ENCODE assay signal across 30 cellular contexts in genomic region chr13:28218679-28219078, GRCh38.
"Had no signal": no experiment of that assay in that cellular context is flagged by ENCODE, and none has a peak within 500 bp of the region (broad histone marks: within the 10 kb centered on the region; RNA-seq: fewer than 3 reads in every experiment).

No MANE protein-coding gene starts in this region.

- H3K9me3 ChIP-seq: ascending aorta, breast epithelium, colonic mucosa, gastrocnemius medialis, heart right ventricle had no signal

- H3K27ac Mint-ChIP-seq: activated B cell treated with CpG ODN at 0.5 μM for 24 hours; activated naive CD4-positive, alpha-beta T cell treated with anti-CD3 and anti-CD28 coated beads for 36 hours; activated naive CD4-positive, alpha-beta T cell treated with anti-CD3 and anti-CD28 coated beads, Interleukin-2, amount 50 U/mL, for 72 hours; activated naive CD8-positive, alpha-beta T cell treated with anti-CD3 and anti-CD28 coated beads, Interleukin-2, amount 10 ng/mL, durations not matched to agents 7 days and 5 days; activated T-helper 17 cell treated with anti-CD3 and anti-CD28 coated beads, Interleukin-2, amount 50 U/mL, for 72 hours; brain; T-cell; T-helper 1 cell treated with Interleukin-12 subunit alpha and Interleukin-12 subunit beta and Interleukin-4 antibody, amounts not matched to agents 30 μg/mL and 1 μg/mL, for 36 hours; T-helper 2 cell treated with Interferon-gamma antibody and Interleukin-4, amounts not matched to agents 5 μg/mL and 100 μg/mL, for 36 hours had no signal

- DNase-seq: activated B cell treated with CpG ODN at 0.5 μM for 24 hours; activated CD4-positive, alpha-beta T cell treated with anti-CD3 and anti-CD28 coated beads for 48 hours; activated CD4-positive, alpha-beta T cell treated with anti-CD3 and anti-CD28 coated beads, Interleukin-2, amount 50 U/mL, for 1 hour; activated CD4-positive, alpha-beta T cell treated with anti-CD3 and anti-CD28 coated beads, Interleukin-2, amount 50 U/mL, for 48 hours; activated CD8-positive, alpha-beta memory T cell treated with anti-CD3 and anti-CD28 coated beads for 24 hours; activated CD8-positive, alpha-beta T cell treated with anti-CD3 and anti-CD28 coated beads for 36 hours; activated effector memory CD4-positive, alpha-beta T cell treated with Interleukin-2 at 50 U/mL for 16 hours; activated naive CD4-positive, alpha-beta T cell treated with anti-CD3 and anti-CD28 coated beads for 36 hours; activated naive CD8-positive, alpha-beta T cell treated with anti-CD3 and anti-CD28 coated beads, Interleukin-2, amount 10 ng/mL, durations not matched to agents 7 days and 5 days; activated T-cell treated with anti-CD3 and anti-CD28 coated beads, Interleukin-2, amount 50 U/mL, for 4 hours; central memory CD4-positive, alpha-beta T cell; cerebellar nuclear complex; colonic mucosa; effector CD8-positive, alpha-beta T cell; foreskin fibroblast; gastrocnemius medialis; heart right ventricle; T-cell; T1000; WERI-Rb-1 had no signal

- H3K27ac ChIP-seq: ascending aorta, breast epithelium, cardiac muscle cell, colonic mucosa, gastrocnemius medialis, heart right ventricle, WERI-Rb-1 had no signal

- H3K4me3 ChIP-seq: ascending aorta, breast epithelium, cardiac muscle cell, colonic mucosa, gastrocnemius medialis, heart right ventricle had no signal

- ATAC-seq: activated CD4-positive, CD25-positive, alpha-beta regulatory T cell treated with anti-CD3 and anti-CD28 coated beads, Interleukin-2, amount 50 U/mL, for 24 hours; activated CD8-positive, alpha-beta T cell treated with anti-CD3 and anti-CD28 coated beads for 36 hours; activated naive CD4-positive, alpha-beta T cell treated with anti-CD3 and anti-CD28 coated beads, Interleukin-2, amount 50 U/mL, for 72 hours; activated T-cell treated with anti-CD3 and anti-CD28 coated beads, Interleukin-2, amount 50 U/mL, for 4 hours; activated T-helper 17 cell treated with anti-CD3 and anti-CD28 coated beads, Interleukin-2, amount 50 U/mL, for 72 hours; esophagus mucosa; gastrocnemius medialis; heart right ventricle; T-cell had no signal

- H3K4me1 ChIP-seq: ascending aorta, breast epithelium, colonic mucosa, gastrocnemius medialis, heart right ventricle had no signal

- H3K27me3 ChIP-seq: ascending aorta, breast epithelium, cardiac muscle cell, colonic mucosa, gastrocnemius medialis, heart right ventricle had no signal

- H3K4me3 Mint-ChIP-seq: activated B cell treated with CpG ODN at 0.5 μM for 24 hours; activated CD8-positive, alpha-beta T cell treated with anti-CD3 and anti-CD28 coated beads for 36 hours; activated naive CD4-positive, alpha-beta T cell treated with anti-CD3 and anti-CD28 coated beads for 36 hours; activated naive CD8-positive, alpha-beta T cell treated with anti-CD3 and anti-CD28 coated beads, Interleukin-2, amount 10 ng/mL, durations not matched to agents 7 days and 5 days; activated T-cell treated with anti-CD3 and anti-CD28 coated beads, Interleukin-2, amount 50 U/mL, for 4 hours; activated T-helper 17 cell treated with anti-CD3 and anti-CD28 coated beads, Interleukin-2, amount 50 U/mL, for 72 hours; brain; T-cell; T-helper 1 cell treated with Interleukin-12 subunit alpha and Interleukin-12 subunit beta and Interleukin-4 antibody, amounts not matched to agents 30 μg/mL and 1 μg/mL, for 36 hours; T-helper 2 cell treated with Interferon-gamma antibody and Interleukin-4, amounts not matched to agents 5 μg/mL and 100 μg/mL, for 36 hours had no signal

- H3K36me3 ChIP-seq: ascending aorta, colonic mucosa, gastrocnemius medialis had no signal

- H3K9me3 Mint-ChIP-seq: activated B cell treated with CpG ODN at 0.5 μM for 24 hours; activated CD8-positive, alpha-beta T cell treated with anti-CD3 and anti-CD28 coated beads for 36 hours; activated naive CD4-positive, alpha-beta T cell treated with anti-CD3 and anti-CD28 coated beads for 36 hours; activated naive CD4-positive, alpha-beta T cell treated with anti-CD3 and anti-CD28 coated beads, Interleukin-2, amount 50 U/mL, for 72 hours; activated naive CD8-positive, alpha-beta T cell treated with anti-CD3 and anti-CD28 coated beads, Interleukin-2, amount 10 ng/mL, durations not matched to agents 7 days and 5 days; activated T-cell treated with anti-CD3 and anti-CD28 coated beads, Interleukin-2, amount 50 U/mL, for 4 hours; activated T-helper 17 cell treated with anti-CD3 and anti-CD28 coated beads, Interleukin-2, amount 50 U/mL, for 72 hours; brain; T-cell; T-helper 1 cell treated with Interleukin-12 subunit alpha and Interleukin-12 subunit beta and Interleukin-4 antibody, amounts not matched to agents 30 μg/mL and 1 μg/mL, for 36 hours; T-helper 2 cell treated with Interferon-gamma antibody and Interleukin-4, amounts not matched to agents 5 μg/mL and 100 μg/mL, for 36 hours had no signal

- H3K4me1 Mint-ChIP-seq: activated T-helper 17 cell treated with anti-CD3 and anti-CD28 coated beads, Interleukin-2, amount 50 U/mL, for 72 hours; brain had no signal

- H3K27me3 Mint-ChIP-seq: activated B cell treated with CpG ODN at 0.5 μM for 24 hours; activated CD8-positive, alpha-beta T cell treated with anti-CD3 and anti-CD28 coated beads for 36 hours; activated naive CD8-positive, alpha-beta T cell treated with anti-CD3 and anti-CD28 coated beads, Interleukin-2, amount 10 ng/mL, durations not matched to agents 7 days and 5 days; activated T-helper 17 cell treated with anti-CD3 and anti-CD28 coated beads, Interleukin-2, amount 50 U/mL, for 72 hours; brain; T-cell had no signal
